8 cellular contexts compared by ENCODE assay signal in genomic region chr16:10039220-10040096, GRCh38.
DNase-seq lines count a peak whose midpoint lies in the region; ATAC-seq, FAIRE-seq and TF ChIP-seq lines count a peak whose summit lies in the region.

No MANE protein-coding gene starts in this region.

- H3K4me3 ChIP-seq in NB4 (ENCODE audit: low read depth, low read length), result no peak overlapping the region

- CTCF ChIA-PET in Calu3 (lab: Charles Lee), result interaction anchor here (0.6 kb wide), 1 partner anchor 108 kb away, joined by 3 read pairs; no protein-coding TSS in a partner anchor

- intact Hi-C loops in Calu3 (cut with micrococcal nuclease; ENCODE audit: unreplicated experiment), result loop anchor here (10.0 kb wide), 2 partner anchors 65 to 195 kb away; no protein-coding TSS in a partner anchor

- BruUV-seq in Calu3 (replicated peaks; lab: Mats Ljungman, UMichigan), result no TSS peak

- TF ChIP-seq POLR2A in NB4 (IDR thresholded peaks at IDR 0.05; ENCODE audit: extremely low read depth, insufficient read length), result no peak

- H3K27ac Mint-ChIP-seq in nephron, result peak overlapping the region in 2 of 3 experiments; percentile 25 to 53
- no peak overlapping the region for H3K27ac Mint-ChIP-seq in Calu3 (ENCODE audit: unreplicated experiment)

- peak; percentile 65 for TF ChIP-seq CTCF in D721Med (IDR thresholded peaks at IDR 0.05; ENCODE audit: insufficient read depth, missing control alignments)
- no peak for TF ChIP-seq CTCF in NB4 (IDR thresholded peaks at IDR 0.05; ENCODE audit: low read depth, low read length)
- peak; percentile 13 to 25 (median 16) for TF ChIP-seq CTCF in nephron (IDR thresholded peaks at IDR 0.05; ENCODE audit: unreplicated experiment in 3 of 3)
- TF ChIP-seq CTCF in Calu3 (IDR thresholded peaks at IDR 0.05; ENCODE audit: unreplicated experiment), result no peak

- peaks cover 15% of the 10 kb centered on the region for H3K27me3 Mint-ChIP-seq in nephron (ENCODE audit: low read depth)
- no peaks in the 10 kb centered on the region for H3K27me3 Mint-ChIP-seq in Calu3 (ENCODE audit: unreplicated experiment)

- no peak for ATAC-seq in GM21737 (IDR thresholded peaks at IDR 0.05; ENCODE audit: unreplicated experiment)
- no peak for ATAC-seq in HG03159 (IDR thresholded peaks at IDR 0.05; ENCODE audit: unreplicated experiment)

- H3K4me3 Mint-ChIP-seq in nephron (peak overlapping the region; percentile 49 to 66 (median 49)), Calu3 (ENCODE audit: low read depth, unreplicated experiment) (no peak overlapping the region)

- peaks cover 4% of the 10 kb centered on the region for H3K4me1 Mint-ChIP-seq in nephron
- H3K4me1 Mint-ChIP-seq in Calu3 (ENCODE audit: low read depth, unreplicated experiment), result peaks cover 30% of the 10 kb centered on the region

- peaks cover 2% of the 10 kb centered on the region for H3K9me3 Mint-ChIP-seq in nephron
- no peaks in the 10 kb centered on the region for H3K9me3 Mint-ChIP-seq in Calu3 (ENCODE audit: low read depth, unreplicated experiment)

- no peaks in the 10 kb centered on the region for H3K36me3 Mint-ChIP-seq in nephron (ENCODE audit: low read depth)
- peaks cover 5% of the 10 kb centered on the region for H3K36me3 Mint-ChIP-seq in Calu3 (ENCODE audit: insufficient read depth, unreplicated experiment)

- peak; percentile 61 for DNase-seq in D721Med (ENCODE audit: insufficient read length, low spot score)
- DNase-seq in NB4 (ENCODE audit: low read depth), result peak; percentile 14
- DNase-seq in fibroblast of peridontal ligament (ENCODE audit: extremely low read depth), result peak; percentile 5
- DNase-seq in stimulated activated CD4-positive, alpha-beta T cell treated with anti-CD3 and anti-CD28 coated beads, Interleukin-2, amount 100 ng/mL, for 24 hours, result no peak
- DNase-seq in Calu3, result no peak

- no peak for FAIRE-seq in D721Med (lab: Jason Lieb, UNC)

Comparison
In these comparisons a context has a peak if more than half of its experiments do, and no peak if none do; other contexts are left out.
1. DNase-seq: peak in D721Med (single experiment), NB4 (single experiment) and fibroblast of peridontal ligament (single experiment); none in stimulated activated CD4-positive, alpha-beta T cell treated with anti-CD3 and anti-CD28 coated beads, Interleukin-2, amount 100 ng/mL, for 24 hours (0 of 2) and Calu3 (single experiment).
2. CTCF ChIP-seq: peak in D721Med (single experiment) and nephron (3 of 3); none in NB4 (single experiment) and Calu3 (single experiment).